In the genomic region with DNA sequence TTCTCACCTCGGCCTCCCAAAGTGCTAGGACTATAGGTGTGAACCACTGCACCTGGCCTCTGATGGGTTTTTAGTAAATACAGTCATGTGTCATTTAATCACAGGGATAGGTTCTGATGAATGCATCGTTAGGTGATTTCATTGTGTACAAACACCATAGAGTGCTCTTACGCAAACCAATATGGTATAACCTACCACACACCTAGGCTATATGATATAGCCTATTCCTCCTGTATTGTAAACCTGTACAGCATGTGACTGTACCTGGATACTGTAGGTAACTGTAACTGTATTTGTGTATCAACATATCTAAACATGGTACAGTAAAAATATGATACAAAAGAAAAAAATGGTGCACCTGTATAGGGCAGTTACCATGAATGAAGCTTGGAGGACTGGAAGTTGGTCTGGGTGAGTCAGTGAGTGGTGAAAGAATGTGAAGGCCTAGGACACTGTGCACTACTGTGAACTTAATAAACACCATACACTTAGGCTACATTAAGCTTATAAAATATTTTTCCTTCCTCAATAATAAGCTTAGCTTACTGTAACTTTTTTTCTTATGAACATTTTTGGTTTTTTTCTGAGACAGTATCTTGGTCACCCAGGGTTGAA, we compare ENCODE assay signal across 14 cellular contexts. TPM values are rescaled to one million over a fixed set of nuclear protein-coding genes. Genes with fewer than 3 reads are reported as not detected.
DNase-seq lines count a peak whose midpoint lies in the region; ATAC-seq and TF ChIP-seq lines count a peak whose summit lies in the region.
"Had no signal": no experiment of that assay in that cellular context is flagged by ENCODE, and none has a peak within 500 bp of the region (broad histone marks: within the 10 kb centered on the region; RNA-seq: fewer than 3 reads in every experiment).

No MANE protein-coding gene starts in this region.

- no peak overlapping the region for H3K4me3 Mint-ChIP-seq in activated B cell treated with CpG ODN at 0.5 μM for 24 hours
- H3K4me3 Mint-ChIP-seq: activated CD8-positive, alpha-beta memory T cell treated with anti-CD3 and anti-CD28 coated beads, Interleukin-2, amount 10 ng/mL, durations not matched to agents 7 days and 5 days; CD14-positive monocyte; endodermal cell had no signal

- H3K27ac Mint-ChIP-seq in activated B cell treated with CpG ODN at 0.5 μM for 24 hours: peak overlapping the region; percentile 9
- H3K27ac Mint-ChIP-seq: endodermal cell had no signal

- ATAC-seq in activated B cell treated with CpG ODN at 0.5 μM for 24 hours (ENCODE audit: low read depth): no peak
- peak; percentile 56 for ATAC-seq in left lung
- no peak for ATAC-seq in GM18519 (IDR thresholded peaks at IDR 0.05; ENCODE audit: low FRiP score, unreplicated experiment)
- ATAC-seq: activated CD8-positive, alpha-beta memory T cell treated with anti-CD3 and anti-CD28 coated beads, Interleukin-2, amount 10 ng/mL, durations not matched to agents 7 days and 5 days had no signal

- peaks cover 14 to 43% of the 10 kb centered on the region in 2 donors for H3K4me1 ChIP-seq in left lung

- DNase-seq in AG10803 (ENCODE audit: low read depth) (peak; percentile 28), HCEC 1CT (peak; percentile 12), activated B cell treated with CpG ODN at 0.5 μM for 24 hours (no peak), left lung (no peak), NCI-H82 treated with DMSO at 0.1 percent for 48 hours (lab: John Stamatoyannopoulos, UW; ENCODE audit: unreplicated experiment) (no peak)
- DNase-seq in stimulated activated CD4-positive, alpha-beta T cell treated with anti-CD3 and anti-CD28 coated beads, Interleukin-4, amount 100 ng/mL, for 4 hours: no peak
- no peak for DNase-seq in activated effector memory CD4-positive, alpha-beta T cell treated with Interleukin-2 at 50 U/mL for 16 hours
- DNase-seq: activated CD8-positive, alpha-beta memory T cell treated with anti-CD3 and anti-CD28 coated beads, Interleukin-2, amount 10 ng/mL, durations not matched to agents 7 days and 5 days; adrenal gland; endodermal cell had no signal

- H3K27ac ChIP-seq in left lung: no peak overlapping the region

- no peaks in the 10 kb centered on the region for H3K27me3 ChIP-seq in left lung
- H3K27me3 ChIP-seq: adrenal gland had no signal

- H3K9me3 Mint-ChIP-seq in activated B cell treated with CpG ODN at 0.5 μM for 24 hours: no peaks in the 10 kb centered on the region
- H3K9me3 Mint-ChIP-seq: CD14-positive monocyte, endodermal cell, IgD-negative memory B cell had no signal

- POLR2A ChIA-PET in activated B cell treated with CpG ODN at 0.5 μM for 24 hours (lab: Charles Lee): interaction anchor here (1.7 to 4.5 kb wide), 2 partner anchors 8 to 45 kb away, joined by 14 to 48 read pairs; a partner anchor contains a TSS

- H3K9me3 ChIP-seq in left lung: no peaks in the 10 kb centered on the region
- H3K9me3 ChIP-seq: adrenal gland, HAP-1 had no signal

- CTCF ChIA-PET in activated B cell treated with CpG ODN at 0.5 μM for 24 hours (lab: Charles Lee): no interaction called here

- no peak for TF ChIP-seq CTCF in AG10803 (conservative IDR thresholded peaks at IDR 0.05; ENCODE audit: low read length)
- no peak for TF ChIP-seq CTCF in activated B cell treated with CpG ODN at 0.5 μM for 24 hours (IDR thresholded peaks at IDR 0.05)
- TF ChIP-seq CTCF in left lung (IDR thresholded peaks at IDR 0.05): no peak

- no peaks in the 10 kb centered on the region for H3K36me3 ChIP-seq in left lung
- H3K36me3 ChIP-seq: adrenal gland, HAP-1 had no signal

- intact Hi-C loops in activated B cell treated with CpG ODN at 0.5 μM for 24 hours (cut with micrococcal nuclease): no loop called here
- intact Hi-C loops in left lung (cut with DNase I): no loop called here

- H3K4me3 ChIP-seq in AG10803 (ENCODE audit: low read length): no peak overlapping the region
- H3K4me3 ChIP-seq in left lung: no peak overlapping the region
- H3K4me3 ChIP-seq: adrenal gland, HAP-1 had no signal

- H3K27me3 Mint-ChIP-seq in activated B cell treated with CpG ODN at 0.5 μM for 24 hours: no peaks in the 10 kb centered on the region
- H3K27me3 Mint-ChIP-seq: activated CD8-positive, alpha-beta memory T cell treated with anti-CD3 and anti-CD28 coated beads, Interleukin-2, amount 10 ng/mL, durations not matched to agents 7 days and 5 days; IgD-negative memory B cell had no signal

- peaks cover 29% of the 10 kb centered on the region for H3K36me3 Mint-ChIP-seq in activated B cell treated with CpG ODN at 0.5 μM for 24 hours (ENCODE audit: low read depth)

- H3K4me1 Mint-ChIP-seq in activated B cell treated with CpG ODN at 0.5 μM for 24 hours: peaks cover 26% of the 10 kb centered on the region

RNA-seq across cellular contexts. Expression of a gene that starts 10.0 kb away (rescaled TPM):
- total RNA-seq in activated B cell treated with CpG ODN at 0.5 μM for 24 hours: 25.2 and 25.5 TPM in 2 replicates
- total RNA-seq in left lung: 10 to 100 TPM; 12.6 to 15.9 TPM

RNA-seq across cellular contexts. Expression of a gene that starts 45.9 kb away (rescaled TPM):
- total RNA-seq in activated B cell treated with CpG ODN at 0.5 μM for 24 hours: 41.5 and 41.7 TPM in 2 replicates
- total RNA-seq in left lung: 10 to 100 TPM; 16.8 to 20.4 TPM

Comparison
In these comparisons a context has a peak if more than half of its experiments do, and no peak if none do; other contexts are left out.
1. DNase-seq: peak in AG10803 (single experiment) and HCEC 1CT (single experiment); none in activated B cell treated with CpG ODN at 0.5 μM for 24 hours (single experiment), left lung (0 of 2), stimulated activated CD4-positive, alpha-beta T cell treated with anti-CD3 and anti-CD28 coated beads, Interleukin-4, amount 100 ng/mL, for 4 hours (0 of 2), activated effector memory CD4-positive, alpha-beta T cell treated with Interleukin-2 at 50 U/mL for 16 hours (single experiment) and NCI-H82 treated with DMSO at 0.1 percent for 48 hours (single experiment).